In the genomic region with DNA sequence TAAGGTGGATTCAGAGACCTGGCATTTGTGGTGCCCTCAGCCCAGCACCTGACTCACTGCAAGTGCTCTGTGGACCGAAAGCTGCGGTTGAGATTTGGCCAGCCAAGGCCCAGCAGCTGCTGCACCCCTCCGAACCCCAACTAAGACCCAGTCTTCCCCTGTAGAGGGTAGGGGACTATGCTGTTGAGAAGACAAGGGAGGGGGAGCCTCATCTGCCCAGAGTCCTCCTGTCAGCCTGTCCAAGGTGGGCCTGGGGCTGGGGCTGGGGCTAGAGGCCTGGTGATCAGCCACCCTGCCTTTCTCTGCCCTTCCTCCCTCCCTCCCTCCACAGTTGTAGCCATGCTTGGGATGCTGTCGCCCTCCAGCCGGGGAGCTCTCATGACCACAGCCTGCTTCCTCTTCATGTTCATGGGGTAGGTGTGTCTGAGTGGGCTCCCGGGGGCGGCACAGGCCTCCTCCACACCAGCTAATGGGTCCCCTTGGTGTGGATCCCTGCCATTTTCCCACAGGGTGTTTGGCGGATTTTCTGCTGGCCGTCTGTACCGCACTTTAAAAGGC, we compare ENCODE assay signal across 26 cellular contexts. TPM values are rescaled to one million over a fixed set of nuclear protein-coding genes. Genes with fewer than 3 reads are reported as not detected.
A peak's percentile ranks its signal among the peaks of the same experiment; 100 is the strongest.
DNase-seq lines count a peak whose midpoint lies in the region; ATAC-seq, FAIRE-seq and TF ChIP-seq lines count a peak whose summit lies in the region.
"Had no signal": no experiment of that assay in that cellular context is flagged by ENCODE, and none has a peak within 500 bp of the region (broad histone marks: within the 10 kb centered on the region; RNA-seq: fewer than 3 reads in every experiment).

No MANE protein-coding gene starts in this region.

- no peak overlapping the region for H4K91ac ChIP-seq in mesenchymal stem cell (ENCODE audit: low read length)

- TF ChIP-seq POLR2A in GM12891 (IDR thresholded peaks at IDR 0.05; ENCODE audit: low read depth, low read length) = no peak

- no peaks in the 10 kb centered on the region for H3K27me3 Mint-ChIP-seq in activated naive CD8-positive, alpha-beta T cell treated with anti-CD3 and anti-CD28 coated beads, Interleukin-2, amount 50 U/mL, for 24 hours
- no peaks in the 10 kb centered on the region for H3K27me3 Mint-ChIP-seq in activated naive CD8-positive, alpha-beta T cell treated with anti-CD3 and anti-CD28 coated beads for 36 hours
- H3K27me3 Mint-ChIP-seq in central memory CD8-positive, alpha-beta T cell = no peaks in the 10 kb centered on the region
- H3K27me3 Mint-ChIP-seq: CD8-positive, alpha-beta memory T cell; IgD-negative memory B cell had no signal

- no peak overlapping the region for H2BK15ac ChIP-seq in mesenchymal stem cell (ENCODE audit: low read depth, poor library complexity, severe bottlenecking)

- no peak overlapping the region for H2BK5ac ChIP-seq in mesenchymal stem cell (ENCODE audit: low read depth, low read length, poor library complexity, severe bottlenecking)

- no peaks in the 10 kb centered on the region for H3K27me3 ChIP-seq in mesenchymal stem cell (ENCODE audit: control insufficient read depth in 1 of 2, insufficient read depth in 1 of 2, low read length in 2 of 2)
- H3K27me3 ChIP-seq: MG63 had no signal

- H2AK5ac ChIP-seq in mesenchymal stem cell (ENCODE audit: low read length, severe bottlenecking) = no peak overlapping the region

- no peak overlapping the region for H3K4me3 ChIP-seq in mesenchymal stem cell (ENCODE audit: insufficient read depth in 1 of 2, low read depth in 1 of 2, low read length in 2 of 2)
- H3K4me3 ChIP-seq: MG63 had no signal

- no peak overlapping the region for H2BK12ac ChIP-seq in mesenchymal stem cell (ENCODE audit: low read length in 2 of 2)

- WGBS in mesenchymal stem cell = 96% methylated on average over 9 of the region's 10 CpGs

- no peak overlapping the region for H3K27ac ChIP-seq in mesenchymal stem cell (ENCODE audit: low read length, poor library complexity, severe bottlenecking)

- no peak overlapping the region for H3K14ac ChIP-seq in mesenchymal stem cell (ENCODE audit: low read length in 2 of 2)

- no peak overlapping the region for H3K4ac ChIP-seq in mesenchymal stem cell (ENCODE audit: low read depth in 1 of 2, low read length in 2 of 2)

- H3K36me3 Mint-ChIP-seq in activated naive CD8-positive, alpha-beta T cell treated with anti-CD3 and anti-CD28 coated beads, Interleukin-2, amount 50 U/mL, for 24 hours (ENCODE audit: low read depth) = peaks cover 51% of the 10 kb centered on the region
- peaks cover 22% of the 10 kb centered on the region for H3K36me3 Mint-ChIP-seq in activated naive CD8-positive, alpha-beta T cell treated with anti-CD3 and anti-CD28 coated beads for 36 hours
- H3K36me3 Mint-ChIP-seq in central memory CD8-positive, alpha-beta T cell (ENCODE audit: insufficient read depth) = peaks cover 57% of the 10 kb centered on the region
- peaks cover 100% of the 10 kb centered on the region for H3K36me3 Mint-ChIP-seq in stimulated activated effector memory CD8-positive, alpha-beta T cell treated with anti-CD3 and anti-CD28 coated beads, Interleukin-12 subunit alpha, Interleukin-12 subunit beta, amount 100 ng/mL, for 72 hours

- H3K18ac ChIP-seq in mesenchymal stem cell (ENCODE audit: low read depth in 1 of 2, low read length in 2 of 2) = no peak overlapping the region

- peaks cover 3% of the 10 kb centered on the region for H3K4me1 Mint-ChIP-seq in activated naive CD8-positive, alpha-beta T cell treated with anti-CD3 and anti-CD28 coated beads, Interleukin-2, amount 50 U/mL, for 24 hours
- H3K4me1 Mint-ChIP-seq in activated naive CD8-positive, alpha-beta T cell treated with anti-CD3 and anti-CD28 coated beads for 36 hours = peaks cover 3% of the 10 kb centered on the region
- no peaks in the 10 kb centered on the region for H3K4me1 Mint-ChIP-seq in central memory CD8-positive, alpha-beta T cell
- peaks cover 6% of the 10 kb centered on the region for H3K4me1 Mint-ChIP-seq in stimulated activated effector memory CD8-positive, alpha-beta T cell treated with anti-CD3 and anti-CD28 coated beads, Interleukin-12 subunit alpha, Interleukin-12 subunit beta, amount 100 ng/mL, for 72 hours
- H3K4me1 Mint-ChIP-seq: CD8-positive, alpha-beta memory T cell had no signal

- no peaks in the 10 kb centered on the region for H3K9me3 Mint-ChIP-seq in activated naive CD8-positive, alpha-beta T cell treated with anti-CD3 and anti-CD28 coated beads, Interleukin-2, amount 50 U/mL, for 24 hours
- H3K9me3 Mint-ChIP-seq in activated naive CD8-positive, alpha-beta T cell treated with anti-CD3 and anti-CD28 coated beads for 36 hours = no peaks in the 10 kb centered on the region
- H3K9me3 Mint-ChIP-seq in central memory CD8-positive, alpha-beta T cell = no peaks in the 10 kb centered on the region
- no peaks in the 10 kb centered on the region for H3K9me3 Mint-ChIP-seq in stimulated activated effector memory CD8-positive, alpha-beta T cell treated with anti-CD3 and anti-CD28 coated beads, Interleukin-12 subunit alpha, Interleukin-12 subunit beta, amount 100 ng/mL, for 72 hours
- H3K9me3 Mint-ChIP-seq: CD8-positive, alpha-beta memory T cell; IgD-negative memory B cell had no signal

- H3K4me1 ChIP-seq in mesenchymal stem cell (ENCODE audit: control insufficient read depth, insufficient read depth, low read depth, low read length) = peaks cover 14% of the 10 kb centered on the region

- no peak overlapping the region for H3K9ac ChIP-seq in mesenchymal stem cell (ENCODE audit: low read length)

- no peak for FAIRE-seq in GM12891 (lab: Jason Lieb, UNC)
- FAIRE-seq: HTR-8/SVneo, RCC 7860 had no signal

- H2AFZ ChIP-seq in mesenchymal stem cell (ENCODE audit: low read depth, low read length) = no peak overlapping the region

- no peak for DNase-seq in activated naive CD8-positive, alpha-beta T cell treated with anti-CD3 and anti-CD28 coated beads, Interleukin-2, amount 50 U/mL, for 24 hours
- no peak for DNase-seq in activated naive CD8-positive, alpha-beta T cell treated with anti-CD3 and anti-CD28 coated beads for 36 hours
- DNase-seq in central memory CD8-positive, alpha-beta T cell (ENCODE audit: low spot score in 2 of 2) = no peak
- DNase-seq in mesenchymal stem cell (no peak), GM12891 (ENCODE audit: insufficient read length, low spot score) (no peak), DMS53 (lab: John Stamatoyannopoulos, UW) (no peak)
- no peak for DNase-seq in stimulated activated effector memory CD8-positive, alpha-beta T cell treated with anti-CD3 and anti-CD28 coated beads, Interleukin-12 subunit alpha, Interleukin-12 subunit beta, amount 100 ng/mL, for 72 hours (ENCODE audit: low spot score in 2 of 2)
- DNase-seq: AML-193, C1 segment of cervical spinal cord, Calu3, GDM1, H7, Kasumi-1, MG63, NCI-H1417, NCI-H1694 treated with DMSO at 0.1 percent for 48 hours, NCI-H2081 treated with DMSO at 0.1 percent for 48 hours, NCI-H446 treated with DMSO at 0.1 percent for 48 hours, NCI-H526 treated with DMSO at 0.1 percent for 48 hours, OCI-M1 had no signal

- no peak overlapping the region for H2BK120ac ChIP-seq in mesenchymal stem cell (ENCODE audit: low read depth, low read length)

- no peak overlapping the region for H3K27ac Mint-ChIP-seq in activated naive CD8-positive, alpha-beta T cell treated with anti-CD3 and anti-CD28 coated beads, Interleukin-2, amount 50 U/mL, for 24 hours
- H3K27ac Mint-ChIP-seq in activated naive CD8-positive, alpha-beta T cell treated with anti-CD3 and anti-CD28 coated beads for 36 hours = no peak overlapping the region
- H3K27ac Mint-ChIP-seq in central memory CD8-positive, alpha-beta T cell (ENCODE audit: low read depth) = peak overlapping the region; percentile 23
- peak overlapping the region; percentile 41 for H3K27ac Mint-ChIP-seq in stimulated activated effector memory CD8-positive, alpha-beta T cell treated with anti-CD3 and anti-CD28 coated beads, Interleukin-12 subunit alpha, Interleukin-12 subunit beta, amount 100 ng/mL, for 72 hours

- peak; percentile 18 for ATAC-seq in activated naive CD8-positive, alpha-beta T cell treated with anti-CD3 and anti-CD28 coated beads, Interleukin-2, amount 50 U/mL, for 24 hours
- no peak for ATAC-seq in central memory CD8-positive, alpha-beta T cell (replicated peaks; ENCODE audit: extremely low read depth, poor library complexity, severe bottlenecking)
- no peak for ATAC-seq in stimulated activated effector memory CD8-positive, alpha-beta T cell treated with anti-CD3 and anti-CD28 coated beads, Interleukin-12 subunit alpha, Interleukin-12 subunit beta, amount 100 ng/mL, for 72 hours
- ATAC-seq in GM21390 (IDR thresholded peaks at IDR 0.05; ENCODE audit: unreplicated experiment) = no peak
- ATAC-seq: Right ventricle myocardium inferior had no signal

- H3K36me3 ChIP-seq in mesenchymal stem cell (ENCODE audit: control insufficient read depth in 1 of 2, insufficient read depth in 2 of 2, low read depth in 1 of 2, low read length in 2 of 2) = peaks cover 76 to 79% of the 10 kb centered on the region in 2 experiments

- no peak overlapping the region for H3K4me2 ChIP-seq in mesenchymal stem cell (ENCODE audit: low read length, poor library complexity, severe bottlenecking)

- H4K8ac ChIP-seq in mesenchymal stem cell (ENCODE audit: low read length) = peak overlapping the region; percentile 19

- H3K9me3 ChIP-seq in mesenchymal stem cell (ENCODE audit: control insufficient read depth, low read length) = no peaks in the 10 kb centered on the region
- H3K9me3 ChIP-seq: MG63 had no signal

- no peak overlapping the region for H3K4me3 Mint-ChIP-seq in activated naive CD8-positive, alpha-beta T cell treated with anti-CD3 and anti-CD28 coated beads, Interleukin-2, amount 50 U/mL, for 24 hours
- H3K4me3 Mint-ChIP-seq in activated naive CD8-positive, alpha-beta T cell treated with anti-CD3 and anti-CD28 coated beads for 36 hours = no peak overlapping the region
- H3K4me3 Mint-ChIP-seq in central memory CD8-positive, alpha-beta T cell = no peak overlapping the region
- no peak overlapping the region for H3K4me3 Mint-ChIP-seq in stimulated activated effector memory CD8-positive, alpha-beta T cell treated with anti-CD3 and anti-CD28 coated beads, Interleukin-12 subunit alpha, Interleukin-12 subunit beta, amount 100 ng/mL, for 72 hours
- H3K4me3 Mint-ChIP-seq: CD8-positive, alpha-beta memory T cell; IgD-negative memory B cell had no signal

- H3K23ac ChIP-seq in mesenchymal stem cell (ENCODE audit: low read length in 2 of 2) = no peak overlapping the region

- peaks cover 29% of the 10 kb centered on the region for H3K79me1 ChIP-seq in mesenchymal stem cell (replicated peaks; ENCODE audit: low read length, poor library complexity, severe bottlenecking)

RNA-seq across cellular contexts. Expression of gene TM9SF4, which starts 40.9 kb away (rescaled TPM):
- total RNA-seq in activated naive CD8-positive, alpha-beta T cell treated with anti-CD3 and anti-CD28 coated beads for 36 hours = 10 to 100 TPM; 39.2 to 42.5 TPM
- 84.0 TPM for polyA plus RNA-seq in mesenchymal stem cell (2013, experiment 1 of 2)
- 82.0 TPM for polyA plus RNA-seq in mesenchymal stem cell (2013, experiment 2 of 2)
- 19.1 TPM for polyA plus RNA-seq in GM12891 (2012; ENCODE audit: low read depth, missing spikeins)

RNA-seq across cellular contexts. Expression of gene PLAGL2, which starts 57.2 kb away (rescaled TPM):
- 10 to 100 TPM; 86.9 to 87.2 TPM for total RNA-seq in activated naive CD8-positive, alpha-beta T cell treated with anti-CD3 and anti-CD28 coated beads for 36 hours
- 16.6 TPM for polyA plus RNA-seq in mesenchymal stem cell (2013, experiment 1 of 2)
- 16.8 TPM for polyA plus RNA-seq in mesenchymal stem cell (2013, experiment 2 of 2)
- polyA plus RNA-seq in GM12891 (2012; ENCODE audit: low read depth, missing spikeins) = 11.4 TPM

RNA-seq across cellular contexts. Expression of gene POFUT1, which starts 57.3 kb away (rescaled TPM):
- 10 to 100 TPM; 64.0 to 65.7 TPM for total RNA-seq in activated naive CD8-positive, alpha-beta T cell treated with anti-CD3 and anti-CD28 coated beads for 36 hours
- 59.1 TPM for polyA plus RNA-seq in mesenchymal stem cell (2013, experiment 1 of 2)
- polyA plus RNA-seq in mesenchymal stem cell (2013, experiment 2 of 2) = 60.0 TPM
- 10.7 TPM for polyA plus RNA-seq in GM12891 (2012; ENCODE audit: low read depth, missing spikeins)

Comparison
In these comparisons a context has a peak if more than half of its experiments do, and no peak if none do; other contexts are left out.
1. H3K27ac Mint-ChIP-seq: peak in central memory CD8-positive, alpha-beta T cell (single experiment) and stimulated activated effector memory CD8-positive, alpha-beta T cell treated with anti-CD3 and anti-CD28 coated beads, Interleukin-12 subunit alpha, Interleukin-12 subunit beta, amount 100 ng/mL, for 72 hours (single experiment); none in activated naive CD8-positive, alpha-beta T cell treated with anti-CD3 and anti-CD28 coated beads, Interleukin-2, amount 50 U/mL, for 24 hours (single experiment) and activated naive CD8-positive, alpha-beta T cell treated with anti-CD3 and anti-CD28 coated beads for 36 hours (single experiment).